ENCODE assay signal across 12 cellular contexts in genomic region chr2:96409543-96410184, GRCh38.
DNase-seq lines count a peak whose midpoint lies in the region; TF ChIP-seq lines count a peak whose summit lies in the region.
"Had no signal": no experiment of that assay in that cellular context is flagged by ENCODE, and none has a peak within 500 bp of the region (broad histone marks: within the 10 kb centered on the region; RNA-seq: fewer than 3 reads in every experiment).

No MANE protein-coding gene starts in this region.

- peak overlapping the region; percentile 73 to 81 for H3K27ac ChIP-seq in breast epithelium
- no peak overlapping the region for H3K27ac ChIP-seq in stomach
- H3K27ac ChIP-seq: SK-N-MC had no signal

- intact Hi-C loops in breast epithelium (cut with DNase I; ENCODE audit: low total_unique reads) = loop anchor here (5.0 to 10.0 kb wide), 3 partner anchors 98 to 143 kb away; partner anchors contain the start of genes NEURL3 and SNRNP200
- intact Hi-C loops in stomach (cut with DNase I; ENCODE audit: low total_unique reads) = loop anchor here (5.0 kb wide), 1 partner anchor 98 kb away; the partner anchor contains the start of gene NEURL3

- DNase-seq in DMS 273 treated with DMSO at 0.1 percent for 48 hours (lab: John Stamatoyannopoulos, UW) (peak; percentile 94), NCI-H2107 (lab: John Stamatoyannopoulos, UW) (peak; percentile 26), breast epithelium (ENCODE audit: low spot score in 2 of 2) (no peak), myocyte (ENCODE audit: low read depth) (peak; percentile 26), dermis blood vessel endothelial cell (no peak), NCI-H187 (lab: John Stamatoyannopoulos, UW) (no peak), cortex of kidney (lab: John Stamatoyannopoulos, UW) (no peak), stomach (no peak)
- DNase-seq: activated T-cell treated with anti-CD3 and anti-CD28 coated beads, Interleukin-2, amount 50 U/mL, for 1 hour; effector CD8-positive, alpha-beta T cell; stimulated activated naive CD4-positive, alpha-beta T cell treated with Interleukin-2 at 50 U/mL for 16 hours had no signal

- 49 to 66% (median 54%) methylated on average over 13 of the region's 13 CpGs for WGBS in stomach, 5 donors

- no peak for TF ChIP-seq EP300 in stomach (IDR thresholded peaks at IDR 0.05)

- no peaks in the 10 kb centered on the region for H3K27me3 ChIP-seq in breast epithelium
- H3K27me3 ChIP-seq in stomach = no peaks in the 10 kb centered on the region

- H3K4me1 ChIP-seq in breast epithelium (peaks cover 0 to 20% of the 10 kb centered on the region in 2 donors), stomach (peaks cover 17 to 37% (median 32%) of the 10 kb centered on the region in 4 donors)

- peak in 2 of 3 donors; percentile 25 to 86 for TF ChIP-seq CTCF in breast epithelium (IDR thresholded peaks at IDR 0.05)
- TF ChIP-seq CTCF in stomach (IDR thresholded peaks at IDR 0.05) = no peak

- TF ChIP-seq POLR2A in breast epithelium (IDR thresholded peaks at IDR 0.05) = no peak
- TF ChIP-seq POLR2A in stomach (IDR thresholded peaks at IDR 0.05) = no peak

- H3K9me3 ChIP-seq in breast epithelium = no peaks in the 10 kb centered on the region
- no peaks in the 10 kb centered on the region for H3K9me3 ChIP-seq in stomach

- H3K4me3 ChIP-seq in breast epithelium = no peak overlapping the region
- H3K4me3 ChIP-seq in stomach = no peak overlapping the region
- H3K4me3 ChIP-seq: SK-N-MC had no signal

- no peaks in the 10 kb centered on the region for H3K36me3 ChIP-seq in breast epithelium
- H3K36me3 ChIP-seq in stomach = no peaks in the 10 kb centered on the region

Comparison
In these comparisons a context has a peak if more than half of its experiments do, and no peak if none do; other contexts are left out.
1. DNase-seq: peak in DMS 273 treated with DMSO at 0.1 percent for 48 hours (single experiment), NCI-H2107 (single experiment) and myocyte (single experiment); none in breast epithelium (0 of 2), dermis blood vessel endothelial cell (single experiment), NCI-H187 (0 of 2), cortex of kidney (single experiment) and stomach (single experiment).
2. H3K27ac ChIP-seq: peak in breast epithelium (2 of 2); none in stomach (0 of 5).
3. CTCF ChIP-seq: peak in breast epithelium (2 of 3); none in stomach (0 of 7).